Comparison of ENCODE assay signal across 1 cellular context in the genomic region with DNA sequence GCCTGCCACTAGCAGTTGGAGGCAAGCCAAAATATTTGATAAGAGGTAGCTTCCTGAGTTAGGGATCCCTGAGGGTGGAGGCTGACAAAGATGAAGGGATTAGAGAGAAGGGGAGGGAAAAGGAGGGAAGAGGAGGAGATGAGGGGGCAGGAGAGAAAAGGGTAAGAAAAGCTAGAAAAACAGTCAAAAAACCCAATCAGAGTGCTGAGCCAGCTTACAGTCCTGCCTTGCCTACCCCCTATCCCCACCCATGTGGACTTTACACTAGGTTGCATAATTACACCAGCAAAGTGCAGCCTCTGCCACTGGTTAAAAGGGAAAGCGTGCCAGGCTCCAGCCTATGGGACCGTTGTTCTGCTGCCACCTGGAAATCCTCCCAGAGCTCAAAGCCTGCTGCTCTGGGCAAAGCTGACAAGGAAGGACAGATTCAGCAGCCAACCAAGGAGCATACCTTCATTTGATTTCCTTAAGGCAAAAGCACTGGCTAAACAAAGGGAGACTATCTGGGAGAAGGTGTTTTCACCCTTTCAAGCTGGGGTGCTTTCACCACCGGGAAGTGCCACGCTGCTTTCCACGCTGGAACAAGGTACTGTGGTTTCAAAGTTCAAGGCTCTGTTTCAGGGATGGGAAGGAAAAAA.
TF ChIP-seq lines count a peak whose summit lies in the region.

No MANE protein-coding gene starts in this region.

TF ChIP-seq in H1, 55 proteins besides CTCF, POLR2A, EP300 and RAD21 (continued from another document):
- TF ChIP-seq, protein P1, sequence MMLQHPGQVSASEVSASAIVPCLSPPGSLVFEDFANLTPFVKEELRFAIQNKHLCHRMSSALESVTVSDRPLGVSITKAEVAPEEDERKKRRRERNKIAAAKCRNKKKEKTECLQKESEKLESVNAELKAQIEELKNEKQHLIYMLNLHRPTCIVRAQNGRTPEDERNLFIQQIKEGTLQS (IDR thresholded peaks at IDR 0.05; ENCODE audit: insufficient read depth, low read depth, low read length), result no peak
- TF ChIP-seq BACH1 (IDR thresholded peaks at IDR 0.05; ENCODE audit: low read length) (no peak), JUN (IDR thresholded peaks at IDR 0.05; ENCODE audit: low read depth, low read length) (no peak), ZNF274 (IDR thresholded peaks at IDR 0.05; ENCODE audit: borderline replicate concordance, extremely low read depth, low read length) (no peak), RFX5 (IDR thresholded peaks at IDR 0.05; ENCODE audit: borderline replicate concordance, low read depth, low read length) (no peak), SP2 (IDR thresholded peaks at IDR 0.05; ENCODE audit: low read length) (no peak), E2F6 (IDR thresholded peaks at IDR 0.05) (no peak)
